ENCODE assay signal across 19 cellular contexts in genomic region chr2:7812231-7812995, GRCh38.
A peak's percentile ranks its signal among the peaks of the same experiment; 100 is the strongest.
DNase-seq lines count a peak whose midpoint lies in the region; ATAC-seq, FAIRE-seq and TF ChIP-seq lines count a peak whose summit lies in the region.
"Had no signal": no experiment of that assay in that cellular context is flagged by ENCODE, and none has a peak within 500 bp of the region (broad histone marks: within the 10 kb centered on the region; RNA-seq: fewer than 3 reads in every experiment).

No MANE protein-coding gene starts in this region.

- H3K9me3 ChIP-seq in MG63: no peaks in the 10 kb centered on the region
- no peaks in the 10 kb centered on the region for H3K9me3 ChIP-seq in neural progenitor cell (ENCODE audit: low read depth)
- no peaks in the 10 kb centered on the region for H3K9me3 ChIP-seq in lower lobe of right lung
- H3K9me3 ChIP-seq: left ventricle myocardium inferior, right lobe of liver had no signal

- ATAC-seq in lower lobe of right lung (no peak), HG03460 (IDR thresholded peaks at IDR 0.05; ENCODE audit: unreplicated experiment) (no peak)
- ATAC-seq: Panc1, right lobe of liver had no signal

- DNase-seq in BJ (ENCODE audit: low read depth) (peak; percentile 22), MG63 (peak; percentile 59), bronchial epithelial cell (ENCODE audit: low read depth) (peak; percentile 89), kidney tubule cell (ENCODE audit: low spot score) (peak; percentile 73), HuH-7 (ENCODE audit: low spot score) (no peak), neural progenitor cell (ENCODE audit: low spot score) (no peak), lower lobe of right lung (no peak)
- DNase-seq: activated T-cell treated with anti-CD3 and anti-CD28 coated beads, Interleukin-2, amount 50 U/mL, for 1 hour; CD4-positive, alpha-beta T cell; effector memory CD4-positive, alpha-beta T cell; hippocampal formation; left ventricle myocardium inferior; NCI-H1092; right lobe of liver; stimulated activated naive CD4-positive, alpha-beta T cell; T-helper 2 cell had no signal

- H3K36me3 ChIP-seq in BJ (ENCODE audit: control insufficient read depth, insufficient read depth, low read length) (no peaks in the 10 kb centered on the region), MG63 (no peaks in the 10 kb centered on the region), bronchial epithelial cell (ENCODE audit: control insufficient read depth, insufficient read depth, low read length) (no peaks in the 10 kb centered on the region), neural progenitor cell (no peaks in the 10 kb centered on the region), lower lobe of right lung (no peaks in the 10 kb centered on the region)
- H3K36me3 ChIP-seq: left ventricle myocardium inferior, right lobe of liver had no signal

- no peak for TF ChIP-seq CTCF in BJ (IDR thresholded peaks at IDR 0.05; ENCODE audit: insufficient read depth, low read depth, low read length)
- TF ChIP-seq CTCF in bronchial epithelial cell (IDR thresholded peaks at IDR 0.05; ENCODE audit: insufficient read depth, low read length, severe bottlenecking): no peak
- TF ChIP-seq CTCF in neural progenitor cell (IDR thresholded peaks at IDR 0.05): no peak
- no peak for TF ChIP-seq CTCF in lower lobe of right lung (IDR thresholded peaks at IDR 0.05)

- peaks cover 5% of the 10 kb centered on the region for H3K4me1 Mint-ChIP-seq in neural progenitor cell
- H3K4me1 Mint-ChIP-seq: nephron had no signal

- H3K9me3 Mint-ChIP-seq in neural progenitor cell: peaks cover 4% of the 10 kb centered on the region
- H3K9me3 Mint-ChIP-seq: nephron had no signal

- H3K27me3 ChIP-seq in BJ (ENCODE audit: control insufficient read depth, insufficient read depth, low read length) (no peaks in the 10 kb centered on the region), MG63 (no peaks in the 10 kb centered on the region), bronchial epithelial cell (ENCODE audit: control insufficient read depth, insufficient read depth, low read length) (no peaks in the 10 kb centered on the region), neural progenitor cell (no peaks in the 10 kb centered on the region), lower lobe of right lung (ENCODE audit: low read depth) (no peaks in the 10 kb centered on the region)
- H3K27me3 ChIP-seq: right lobe of liver had no signal

- H3K4me3 ChIP-seq in BJ (ENCODE audit: low read depth, low read length): no peak overlapping the region
- no peak overlapping the region for H3K4me3 ChIP-seq in MG63
- no peak overlapping the region for H3K4me3 ChIP-seq in bronchial epithelial cell (ENCODE audit: low read depth, low read length)
- no peak overlapping the region for H3K4me3 ChIP-seq in neural progenitor cell
- no peak overlapping the region for H3K4me3 ChIP-seq in lower lobe of right lung
- H3K4me3 ChIP-seq: left ventricle myocardium inferior, right lobe of liver had no signal

- no peak overlapping the region for H2AFZ ChIP-seq in neural progenitor cell (replicated peaks)

- H3F3A ChIP-seq in neural progenitor cell (ENCODE audit: low read depth): no peaks in the 10 kb centered on the region

- no peak overlapping the region for H3K27ac ChIP-seq in neural progenitor cell
- no peak overlapping the region for H3K27ac ChIP-seq in lower lobe of right lung
- H3K27ac ChIP-seq: left ventricle myocardium inferior, right lobe of liver had no signal

- H3K79me2 ChIP-seq in neural progenitor cell (ENCODE audit: low read depth): no peaks in the 10 kb centered on the region

- no peaks in the 10 kb centered on the region for H4K20me1 ChIP-seq in neural progenitor cell (ENCODE audit: low read depth)

- no peaks in the 10 kb centered on the region for H3K36me3 Mint-ChIP-seq in neural progenitor cell

- CTCF ChIA-PET in BJ (lab: Yijun Ruan, JAX): interaction anchor here (1.4 kb wide), 1 partner anchor 9 kb away, joined by 5 read pairs; no protein-coding TSS in a partner anchor

- intact Hi-C loops in lower lobe of right lung (cut with DNase I): no loop called here

- no peak overlapping the region for H3K4me3 Mint-ChIP-seq in neural progenitor cell
- H3K4me3 Mint-ChIP-seq: CD4-positive, alpha-beta T cell; nephron had no signal

- H3K4me1 ChIP-seq in neural progenitor cell (no peaks in the 10 kb centered on the region), lower lobe of right lung (no peaks in the 10 kb centered on the region)
- H3K4me1 ChIP-seq: left ventricle myocardium inferior, right lobe of liver had no signal

- no peak overlapping the region for H3K4me2 ChIP-seq in neural progenitor cell

- H3K27ac Mint-ChIP-seq in neural progenitor cell: no peak overlapping the region
- H3K27ac Mint-ChIP-seq: CD4-positive, alpha-beta T cell; nephron had no signal

- POLR2A ChIA-PET in BJ (lab: Charles Lee): no interaction called here

- FAIRE-seq in bronchial epithelial cell (lab: Jason Lieb, UNC): peak; percentile 55

- H3K27me3 Mint-ChIP-seq in neural progenitor cell (ENCODE audit: insufficient read depth, low read depth): no peaks in the 10 kb centered on the region
- H3K27me3 Mint-ChIP-seq: CD4-positive, alpha-beta T cell had no signal

- no peak overlapping the region for H3K9ac ChIP-seq in neural progenitor cell

Comparison
In these comparisons a context has a peak if more than half of its experiments do, and no peak if none do; other contexts are left out.
1. DNase-seq: peak in BJ (single experiment), MG63 (single experiment), bronchial epithelial cell (single experiment) and kidney tubule cell (single experiment); none in HuH-7 (single experiment), neural progenitor cell (single experiment) and lower lobe of right lung (single experiment).